15 cellular contexts compared by ENCODE assay signal in the genomic region with DNA sequence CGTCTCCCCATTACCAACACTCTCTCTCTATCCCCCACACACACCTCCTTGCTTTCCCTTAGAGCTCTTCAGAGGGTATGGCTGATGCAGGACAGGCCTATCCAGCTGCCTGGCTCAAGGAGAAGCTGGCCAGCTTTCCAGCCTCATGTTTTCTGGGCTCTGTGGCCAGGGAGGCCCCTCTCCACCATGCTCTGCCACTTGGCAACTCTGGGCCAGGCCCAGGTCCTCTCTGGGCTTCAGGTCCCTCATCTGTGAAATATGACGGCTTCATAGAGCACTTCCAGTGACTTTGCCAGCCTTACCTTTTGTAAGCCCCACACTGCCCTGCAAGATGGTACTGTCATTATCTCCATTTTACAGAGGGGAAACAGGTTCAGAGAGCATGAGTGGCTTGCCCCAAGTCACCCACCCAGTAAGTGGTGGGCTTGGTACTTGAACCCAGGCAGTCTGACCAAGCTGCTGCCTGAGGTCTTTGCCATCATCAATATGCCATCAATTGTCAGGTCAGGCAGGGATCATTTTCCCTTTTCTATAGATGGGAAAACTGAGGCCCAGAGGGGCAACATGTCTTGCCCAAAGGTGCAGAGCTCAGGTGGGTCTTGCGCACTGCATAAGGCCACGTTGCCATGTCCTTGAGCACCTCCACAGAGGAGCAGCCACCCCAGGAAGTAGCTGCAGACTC. TPM values are rescaled to one million over a fixed set of nuclear protein-coding genes. Genes with fewer than 3 reads are reported as not detected.
DNase-seq lines count a peak whose midpoint lies in the region; ATAC-seq and TF ChIP-seq lines count a peak whose summit lies in the region.
"Had no signal": no experiment of that assay in that cellular context is flagged by ENCODE, and none has a peak within 500 bp of the region (broad histone marks: within the 10 kb centered on the region; RNA-seq: fewer than 3 reads in every experiment).

No MANE protein-coding gene starts in this region.

- no peaks in the 10 kb centered on the region for H4K20me1 ChIP-seq in Karpas-422 (ENCODE audit: insufficient read depth, low read depth, low read length)

- peak overlapping the region; percentile 1; the same call in 1 of the 2 replicates for H3K9ac ChIP-seq in Karpas-422 (ENCODE audit: low read length)

- H3K4me2 ChIP-seq in Karpas-422 (ENCODE audit: low read depth, low read length, poor library complexity, severe bottlenecking), result peak overlapping the region; percentile 39

- peaks cover 72% of the 10 kb centered on the region for H3K4me1 ChIP-seq in Karpas-422 (ENCODE audit: low read length)
- H3K4me1 ChIP-seq: prostate gland had no signal

- no peaks in the 10 kb centered on the region for H3K36me3 Mint-ChIP-seq in T-helper 2 cell treated with Interferon-gamma antibody and Interleukin-4, amounts not matched to agents 5 μg/mL and 100 μg/mL, for 36 hours (ENCODE audit: low read depth)
- H3K36me3 Mint-ChIP-seq in central memory CD8-positive, alpha-beta T cell (ENCODE audit: insufficient read depth), result peaks cover 15% of the 10 kb centered on the region
- no peaks in the 10 kb centered on the region for H3K36me3 Mint-ChIP-seq in progenitor cell of endocrine pancreas (ENCODE audit: insufficient read depth)

- no peaks in the 10 kb centered on the region for H3K27me3 Mint-ChIP-seq in T-helper 2 cell treated with Interferon-gamma antibody and Interleukin-4, amounts not matched to agents 5 μg/mL and 100 μg/mL, for 36 hours (ENCODE audit: low read depth)
- H3K27me3 Mint-ChIP-seq in central memory CD8-positive, alpha-beta T cell, result no peaks in the 10 kb centered on the region
- H3K27me3 Mint-ChIP-seq in progenitor cell of endocrine pancreas, result peaks cover 9% of the 10 kb centered on the region

- H3K79me2 ChIP-seq in Karpas-422 (ENCODE audit: low read length), result no peaks in the 10 kb centered on the region

- no peaks in the 10 kb centered on the region for H3K9me3 ChIP-seq in Karpas-422 (ENCODE audit: low read length)
- H3K9me3 ChIP-seq: prostate gland had no signal

- peak overlapping the region; percentile 36; the same call in 1 of the 2 replicates for H2AFZ ChIP-seq in Karpas-422 (ENCODE audit: low read length)

- no peak for ATAC-seq in central memory CD8-positive, alpha-beta T cell (replicated peaks; ENCODE audit: extremely low read depth, poor library complexity, severe bottlenecking)
- no peak for ATAC-seq in GM21619 (IDR thresholded peaks at IDR 0.05; ENCODE audit: unreplicated experiment)

- no peak for DNase-seq in T-helper 2 cell treated with Interferon-gamma antibody and Interleukin-4, amounts not matched to agents 5 μg/mL and 100 μg/mL, for 36 hours (ENCODE audit: low spot score)
- DNase-seq in T-helper 2 cell, result no peak
- no peak for DNase-seq in Karpas-422
- DNase-seq in central memory CD8-positive, alpha-beta T cell (ENCODE audit: low spot score in 2 of 2), result no peak
- DNase-seq in progenitor cell of endocrine pancreas (ENCODE audit: low spot score, unreplicated experiment), result no peak
- no peak for DNase-seq in C1 segment of cervical spinal cord (lab: John Stamatoyannopoulos, UW)
- no peak for DNase-seq in DMS79 (lab: John Stamatoyannopoulos, UW)
- DNase-seq: activated CD4-positive, alpha-beta T cell treated with anti-CD3 and anti-CD28 coated beads, Interleukin-2, amount 50 U/mL, for 4 hours; NCI-H1417; stimulated activated CD4-positive, alpha-beta T cell treated with anti-CD3 and anti-CD28 coated beads, Interleukin-2, amount 100 ng/mL, for 48 hours had no signal

- no peaks in the 10 kb centered on the region for H3K9me3 Mint-ChIP-seq in T-helper 2 cell treated with Interferon-gamma antibody and Interleukin-4, amounts not matched to agents 5 μg/mL and 100 μg/mL, for 36 hours
- H3K9me3 Mint-ChIP-seq in central memory CD8-positive, alpha-beta T cell, result no peaks in the 10 kb centered on the region
- H3K9me3 Mint-ChIP-seq in progenitor cell of endocrine pancreas (ENCODE audit: low read depth), result no peaks in the 10 kb centered on the region

- H3K4me3 ChIP-seq in Karpas-422 (ENCODE audit: low read length), result no peak overlapping the region
- H3K4me3 ChIP-seq: prostate gland, SK-N-MC had no signal

- H3K36me3 ChIP-seq in Karpas-422 (ENCODE audit: insufficient read depth, low read length), result no peaks in the 10 kb centered on the region
- H3K36me3 ChIP-seq: prostate gland had no signal

- no peak overlapping the region for H3K27ac ChIP-seq in Karpas-422 (ENCODE audit: low read length)
- H3K27ac ChIP-seq: prostate gland, SK-N-MC had no signal

- H3K4me1 Mint-ChIP-seq in T-helper 2 cell treated with Interferon-gamma antibody and Interleukin-4, amounts not matched to agents 5 μg/mL and 100 μg/mL, for 36 hours (ENCODE audit: low read depth), result peaks cover 52% of the 10 kb centered on the region
- peaks cover 84% of the 10 kb centered on the region for H3K4me1 Mint-ChIP-seq in central memory CD8-positive, alpha-beta T cell
- peaks cover 3% of the 10 kb centered on the region for H3K4me1 Mint-ChIP-seq in progenitor cell of endocrine pancreas (ENCODE audit: low read depth)

- H3K9me2 ChIP-seq in Karpas-422 (replicated peaks; ENCODE audit: insufficient read depth, low read length), result no peaks in the 10 kb centered on the region

- peak overlapping the region; percentile 27 for H3K27ac Mint-ChIP-seq in T-helper 2 cell treated with Interferon-gamma antibody and Interleukin-4, amounts not matched to agents 5 μg/mL and 100 μg/mL, for 36 hours
- H3K27ac Mint-ChIP-seq in central memory CD8-positive, alpha-beta T cell (ENCODE audit: low read depth), result peak overlapping the region; percentile 93
- H3K27ac Mint-ChIP-seq in progenitor cell of endocrine pancreas, result peak overlapping the region; percentile 49

- no peaks in the 10 kb centered on the region for H3K27me3 ChIP-seq in Karpas-422 (ENCODE audit: low read length)

- peak overlapping the region; percentile 55 for H3K4me3 Mint-ChIP-seq in T-helper 2 cell treated with Interferon-gamma antibody and Interleukin-4, amounts not matched to agents 5 μg/mL and 100 μg/mL, for 36 hours
- peak overlapping the region; percentile 92 for H3K4me3 Mint-ChIP-seq in central memory CD8-positive, alpha-beta T cell
- no peak overlapping the region for H3K4me3 Mint-ChIP-seq in progenitor cell of endocrine pancreas (ENCODE audit: low read depth)

- TF ChIP-seq CTCF in progenitor cell of endocrine pancreas (IDR thresholded peaks at IDR 0.05; ENCODE audit: unreplicated experiment), result no peak

RNA-seq across cellular contexts. Expression of a gene that starts 0.5 kb away (rescaled TPM):
- total RNA-seq in Karpas-422 (2014; rRNA removed; shearing (Covaris generic); ENCODE audit: low replicate concordance), result 2.9 and 3.0 TPM in 2 replicates
- total RNA-seq in progenitor cell of endocrine pancreas, result 1.6 and 1.9 TPM in 2 replicates
- total RNA-seq: A172, glomerular endothelial cell had no signal

RNA-seq across cellular contexts. Expression of a gene that starts 5.5 kb away (rescaled TPM):
- 5.9 and 25.7 TPM in 2 replicates for total RNA-seq in Karpas-422 (2014; rRNA removed; shearing (Covaris generic); ENCODE audit: low replicate concordance)
- 15.6 and 16.9 TPM in 2 replicates for total RNA-seq in progenitor cell of endocrine pancreas

RNA-seq across cellular contexts. Expression of a gene that starts 55.6 kb away (rescaled TPM):
- 3.2 and 3.4 TPM in 2 replicates for total RNA-seq in Karpas-422 (2014; rRNA removed; shearing (Covaris generic); ENCODE audit: low replicate concordance)
- 35.0 and 38.6 TPM in 2 replicates for total RNA-seq in progenitor cell of endocrine pancreas

Comparison
In these comparisons a context has a peak if more than half of its experiments do, and no peak if none do; other contexts are left out.
1. H3K27ac Mint-ChIP-seq: peak in every context shown above with its lines; median percentile 93 in central memory CD8-positive, alpha-beta T cell; 49 in progenitor cell of endocrine pancreas; 27 in T-helper 2 cell treated with Interferon-gamma antibody and Interleukin-4, amounts not matched to agents 5 μg/mL and 100 μg/mL, for 36 hours.